8 cellular contexts compared by ENCODE assay signal in the genomic region with DNA sequence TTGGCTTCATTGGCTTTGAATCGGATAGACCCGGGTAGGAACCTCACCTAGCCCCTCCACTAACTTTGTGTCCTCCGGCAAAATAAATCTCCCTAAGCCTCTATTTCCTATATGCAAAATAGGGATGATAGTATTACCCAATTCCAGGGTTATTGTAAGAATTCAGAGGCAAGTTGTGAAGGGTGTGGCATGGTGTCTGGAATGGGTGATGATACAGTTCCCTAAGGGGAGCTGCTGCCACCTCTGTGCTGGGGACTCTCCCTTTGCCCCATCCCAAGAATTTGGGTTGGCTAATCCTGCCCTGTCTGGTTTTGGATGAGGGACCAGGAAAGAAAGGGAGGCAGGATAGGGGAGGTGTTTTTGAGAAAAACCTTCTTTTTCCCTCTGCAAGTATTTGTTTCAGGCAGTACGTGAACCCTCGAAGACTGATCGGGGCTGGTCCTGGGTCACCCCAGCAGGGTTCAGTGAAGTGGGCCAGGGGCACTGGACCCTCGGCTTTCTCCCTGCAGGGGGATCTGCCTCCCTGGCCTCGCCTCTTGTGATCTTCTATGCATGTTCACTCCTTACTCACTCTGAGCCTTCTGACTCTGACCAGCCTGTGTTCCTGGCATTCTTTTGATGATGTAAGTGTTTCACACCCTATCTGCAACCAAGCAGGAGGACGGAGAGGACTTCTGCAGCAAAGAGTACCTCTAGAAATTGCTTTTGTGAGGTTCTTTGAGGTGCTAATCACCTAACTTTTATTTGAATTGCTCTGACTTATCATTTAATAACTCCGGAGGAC.
DNase-seq lines count a peak whose midpoint lies in the region; ATAC-seq and TF ChIP-seq lines count a peak whose summit lies in the region.

No MANE protein-coding gene starts in this region.

- H3K36me3 ChIP-seq in Karpas-422 (ENCODE audit: insufficient read depth, low read length): no peaks in the 10 kb centered on the region
- no peaks in the 10 kb centered on the region for H3K36me3 ChIP-seq in breast epithelium
- no peaks in the 10 kb centered on the region for H3K36me3 ChIP-seq in mesendoderm (ENCODE audit: control insufficient read depth, insufficient read depth, low read length)

- H3K27me3 ChIP-seq in Karpas-422 (ENCODE audit: low read length) (no peaks in the 10 kb centered on the region), breast epithelium (no peaks in the 10 kb centered on the region), mesendoderm (ENCODE audit: insufficient read depth, low read length, poor library complexity) (no peaks in the 10 kb centered on the region)

- no peak overlapping the region for H2AFZ ChIP-seq in Karpas-422 (ENCODE audit: low read length)

- no peak for TF ChIP-seq POLR2A in breast epithelium (IDR thresholded peaks at IDR 0.05)

- H3K9ac ChIP-seq in Karpas-422 (ENCODE audit: low read length) (0 out of 2 replicates have a peak overlapping the region, but pooled peaks have one; percentile 53), mesendoderm (ENCODE audit: low read length) (peak overlapping the region; percentile 8)

- peak overlapping the region; percentile 50 for H2AK5ac ChIP-seq in mesendoderm (ENCODE audit: low read length)

- no CpG with 5 or more reads among the region's 10 CpGs for WGBS in mesendoderm (ENCODE audit: extremely low coverage, insufficient coverage, low lambda C conversion rate)

- no peak for ATAC-seq in GM21423 (IDR thresholded peaks at IDR 0.05; ENCODE audit: unreplicated experiment)

- peak overlapping the region; percentile 96 for H3K4ac ChIP-seq in mesendoderm (ENCODE audit: low read depth, low read length)

- no peaks in the 10 kb centered on the region; the same call in 1 of the 2 replicates for H4K20me1 ChIP-seq in Karpas-422 (ENCODE audit: insufficient read depth, low read depth, low read length)

- H3K9me3 ChIP-seq in Karpas-422 (ENCODE audit: low read length): no peaks in the 10 kb centered on the region
- no peaks in the 10 kb centered on the region for H3K9me3 ChIP-seq in breast epithelium

- H3K4me1 ChIP-seq in Karpas-422 (ENCODE audit: low read length) (peaks cover 88% of the 10 kb centered on the region), breast epithelium (peaks cover 0 to 34% of the 10 kb centered on the region in 2 donors), mesendoderm (ENCODE audit: control insufficient read depth, low read depth, low read length) (peaks cover 34% of the 10 kb centered on the region)

- no peak for TF ChIP-seq CTCF in AG10803 (conservative IDR thresholded peaks at IDR 0.05; ENCODE audit: low read length)
- no peak for TF ChIP-seq CTCF in breast epithelium (IDR thresholded peaks at IDR 0.05)

- peak overlapping the region; percentile 97 for H3K18ac ChIP-seq in mesendoderm (ENCODE audit: low read length)

- no peak overlapping the region for H4K5ac ChIP-seq in mesendoderm (ENCODE audit: low read length)

- peak overlapping the region; percentile 52 for H3K27ac ChIP-seq in Karpas-422 (ENCODE audit: low read length)
- peak overlapping the region; percentile 76 to 78 for H3K27ac ChIP-seq in breast epithelium
- peak overlapping the region; percentile 95 for H3K27ac ChIP-seq in mesendoderm (ENCODE audit: low read depth, low read length)

- peaks cover 97% of the 10 kb centered on the region for H3K79me2 ChIP-seq in Karpas-422 (ENCODE audit: low read length)
- peaks cover 28% of the 10 kb centered on the region for H3K79me2 ChIP-seq in mesendoderm (ENCODE audit: control insufficient read depth, insufficient read depth, low read length)

- intact Hi-C loops in breast epithelium (cut with DNase I; ENCODE audit: low total_unique reads): no loop called here

- H2BK120ac ChIP-seq in mesendoderm (ENCODE audit: low read depth, low read length): no peak overlapping the region

- peak; percentile 60 for DNase-seq in AG10803 (ENCODE audit: low read depth)
- DNase-seq in Karpas-422: no peak
- no peak for DNase-seq in breast epithelium (ENCODE audit: low spot score in 2 of 2)
- DNase-seq in mesendoderm: peak; percentile 94
- DNase-seq in NOMO-1 treated with dmso at 0.1 percent for 144 hours (lab: John Stamatoyannopoulos, UW; ENCODE audit: unreplicated experiment): no peak
- no peak for DNase-seq in NCI-H2227 treated with DMSO at 0.1 percent for 48 hours (lab: John Stamatoyannopoulos, UW)
- no peak for DNase-seq in NCI-H526 treated with DMSO at 0.1 percent for 48 hours (lab: John Stamatoyannopoulos, UW)

- H3K23ac ChIP-seq in mesendoderm (ENCODE audit: low read length): no peak overlapping the region

- H2BK15ac ChIP-seq in mesendoderm (replicated peaks; ENCODE audit: low read depth): no peak overlapping the region

- H3K9me2 ChIP-seq in Karpas-422 (replicated peaks; ENCODE audit: insufficient read depth, low read length): no peaks in the 10 kb centered on the region

- H3K4me2 ChIP-seq in Karpas-422 (ENCODE audit: low read depth, low read length, poor library complexity, severe bottlenecking) (peak overlapping the region; percentile 58), mesendoderm (ENCODE audit: low read length) (no peak overlapping the region)

- peaks cover 20% of the 10 kb centered on the region for H3K79me1 ChIP-seq in mesendoderm (ENCODE audit: low read length)

- peak overlapping the region; percentile 78 for H3K56ac ChIP-seq in mesendoderm (ENCODE audit: low read length)

- H2BK5ac ChIP-seq in mesendoderm (ENCODE audit: low read length): peak overlapping the region; percentile 62

- H4K8ac ChIP-seq in mesendoderm (ENCODE audit: low read depth, low read length): no peak overlapping the region

- H3K4me3 ChIP-seq in AG10803 (ENCODE audit: low read length) (no peak overlapping the region), Karpas-422 (ENCODE audit: low read length) (no peak overlapping the region), breast epithelium (no peak overlapping the region), mesendoderm (ENCODE audit: low read length) (no peak overlapping the region)

Comparison
In these comparisons a context has a peak if more than half of its experiments do, and no peak if none do; other contexts are left out.
1. DNase-seq: peak in AG10803 (single experiment) and mesendoderm (single experiment); none in Karpas-422 (single experiment), breast epithelium (0 of 2), NOMO-1 treated with dmso at 0.1 percent for 144 hours (single experiment), NCI-H2227 treated with DMSO at 0.1 percent for 48 hours (single experiment) and NCI-H526 treated with DMSO at 0.1 percent for 48 hours (single experiment).
2. Peak in every context shown above with its lines, with median percentiles within 50 percentile points of each other: H3K27ac ChIP-seq.